In the genomic region with DNA sequence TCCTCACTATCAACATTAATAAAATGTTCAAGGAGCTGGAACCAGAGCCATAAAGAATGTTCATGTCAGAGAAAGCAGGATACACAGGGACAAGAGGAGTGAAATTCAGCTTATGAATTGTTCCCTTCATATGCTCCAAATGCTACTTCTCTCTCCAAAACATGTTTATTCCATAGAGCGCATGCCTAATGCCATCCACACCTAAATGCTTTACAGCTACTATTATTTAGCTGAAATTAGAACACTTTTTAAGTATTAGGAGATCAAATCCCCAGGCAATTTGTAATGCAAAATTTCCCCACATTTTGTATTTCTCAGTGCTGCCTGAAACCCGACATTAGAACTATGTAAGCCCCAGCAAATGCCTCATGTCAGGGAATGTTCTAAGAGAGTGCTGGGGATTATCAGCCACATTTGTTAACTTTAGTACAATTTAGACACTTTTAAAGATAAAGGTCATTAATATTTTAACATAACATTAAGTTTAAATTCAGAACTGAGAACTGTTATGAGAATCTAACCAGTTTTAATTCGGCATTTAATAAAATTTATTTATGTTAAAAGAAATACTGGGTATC, we compare ENCODE assay signal across 35 cellular contexts.
"Had no signal": no experiment of that assay in that cellular context is flagged by ENCODE, and none has a peak within 500 bp of the region (broad histone marks: within the 10 kb centered on the region; RNA-seq: fewer than 3 reads in every experiment).

No MANE protein-coding gene starts in this region.

- H3K4me3 ChIP-seq: adrenal gland, body of pancreas, breast epithelium had no signal

- H3K27ac Mint-ChIP-seq: activated B cell treated with CpG ODN at 0.5 μM for 24 hours; activated CD4-positive, alpha-beta memory T cell treated with anti-CD3 and anti-CD28 coated beads, Interleukin-2, amount 10 ng/mL, durations not matched to agents 7 days and 5 days; activated CD4-positive, alpha-beta T cell treated with anti-CD3 and anti-CD28 coated beads, Interleukin-2, amount 10 ng/mL, durations not matched to agents 24 days and 14 days; activated CD8-positive, alpha-beta memory T cell treated with anti-CD3 and anti-CD28 coated beads, Interleukin-2, amount 10 ng/mL, durations not matched to agents 7 days and 5 days; activated CD8-positive, alpha-beta T cell treated with anti-CD3 and anti-CD28 coated beads, Interleukin-2, amount 10 ng/mL, durations not matched to agents 7 days and 5 days; activated naive CD4-positive, alpha-beta T cell treated with anti-CD3 and anti-CD28 coated beads for 36 hours; activated naive CD4-positive, alpha-beta T cell treated with anti-CD3 and anti-CD28 coated beads, Interleukin-2, amount 50 U/mL, for 72 hours; activated naive CD8-positive, alpha-beta T cell treated with anti-CD3 and anti-CD28 coated beads for 36 hours; activated T-cell treated with anti-CD3 and anti-CD28 coated beads, Interleukin-2, amount 50 U/mL, for 24 hours; activated T-cell treated with anti-CD3 and anti-CD28 coated beads, Interleukin-2, amount 50 U/mL, for 72 hours; activated T-helper 1 cell treated with anti-CD3 and anti-CD28 coated beads, Interleukin-12 subunit alpha, Interleukin-12 subunit beta, Interleukin-2, Interleukin-4 antibody, amounts not matched to agents 30 ng/mL and 10 ng/mL and 1 ng/mL, durations not matched to agents 14 hours and 24 hours and 36 hours; activated T-helper 17 cell treated with anti-CD3 and anti-CD28 coated beads, Interleukin-2, amount 50 U/mL, for 72 hours; T-helper 1 cell treated with Interleukin-12 subunit alpha and Interleukin-12 subunit beta and Interleukin-4 antibody, amounts not matched to agents 30 μg/mL and 1 μg/mL, for 36 hours; T-helper 2 cell treated with Interferon-gamma antibody and Interleukin-4, amounts not matched to agents 5 μg/mL and 100 μg/mL, for 36 hours had no signal

- DNase-seq: activated B cell treated with CpG ODN at 0.5 μM for 24 hours; activated CD4-positive, alpha-beta memory T cell treated with anti-CD3 and anti-CD28 coated beads, Interleukin-2, amount 10 ng/mL, durations not matched to agents 7 days and 5 days; activated CD4-positive, alpha-beta T cell treated with anti-CD3 and anti-CD28 coated beads for 4 hours; activated CD4-positive, alpha-beta T cell treated with anti-CD3 and anti-CD28 coated beads, Interleukin-2, amount 10 ng/mL, durations not matched to agents 24 days and 14 days; activated CD4-positive, alpha-beta T cell treated with anti-CD3 and anti-CD28 coated beads, Interleukin-2, amount 50 U/mL, for 1 hour; activated CD4-positive, alpha-beta T cell treated with anti-CD3 and anti-CD28 coated beads, Interleukin-2, amount 50 U/mL, for 4 hours; activated CD4-positive, CD25-positive, alpha-beta regulatory T cell treated with anti-CD3 and anti-CD28 coated beads, Interleukin-2, amount 50 U/mL, for 72 hours; activated CD8-positive, alpha-beta memory T cell treated with anti-CD3 and anti-CD28 coated beads for 24 hours; activated CD8-positive, alpha-beta memory T cell treated with anti-CD3 and anti-CD28 coated beads, Interleukin-2, amount 10 ng/mL, durations not matched to agents 7 days and 5 days; activated CD8-positive, alpha-beta memory T cell treated with anti-CD3 and anti-CD28 coated beads, Interleukin-2, amount 50 U/mL, for 48 hours; activated CD8-positive, alpha-beta T cell treated with anti-CD3 and anti-CD28 coated beads, Interleukin-2, amount 10 ng/mL, durations not matched to agents 7 days and 5 days; activated effector memory CD4-positive, alpha-beta T cell treated with anti-CD3 and anti-CD28 coated beads, Interleukin-2, amount 50 U/mL, for 16 hours; activated gamma-delta T cell treated with Interleukin-2 at 50 U/mL for 16 hours; activated naive CD4-positive, alpha-beta T cell; activated naive CD4-positive, alpha-beta T cell treated with anti-CD3 and anti-CD28 coated beads for 36 hours; activated naive CD4-positive, alpha-beta T cell treated with anti-CD3 and anti-CD28 coated beads, Interleukin-2, amount 50 U/mL, for 16 hours; activated naive CD8-positive, alpha-beta T cell treated with anti-CD3 and anti-CD28 coated beads for 36 hours; activated T-cell treated with anti-CD3 and anti-CD28 coated beads, Interleukin-2, amount 50 U/mL, for 24 hours; activated T-cell treated with anti-CD3 and anti-CD28 coated beads, Interleukin-2, amount 50 U/mL, for 72 hours; adrenal gland; amniotic stem cell; aorta; body of pancreas; brain microvascular endothelial cell; central memory CD4-positive, alpha-beta T cell; T-helper 1 cell; T-helper 2 cell; T-helper 9 cell had no signal

- H3K4me1 ChIP-seq: adrenal gland, body of pancreas, breast epithelium had no signal

- H3K4me3 Mint-ChIP-seq: activated B cell treated with CpG ODN at 0.5 μM for 24 hours; activated CD4-positive, alpha-beta memory T cell treated with anti-CD3 and anti-CD28 coated beads, Interleukin-2, amount 10 ng/mL, durations not matched to agents 7 days and 5 days; activated CD4-positive, alpha-beta T cell treated with anti-CD3 and anti-CD28 coated beads, Interleukin-2, amount 10 ng/mL, durations not matched to agents 24 days and 14 days; activated CD8-positive, alpha-beta memory T cell treated with anti-CD3 and anti-CD28 coated beads, Interleukin-2, amount 10 ng/mL, durations not matched to agents 7 days and 5 days; activated CD8-positive, alpha-beta T cell treated with anti-CD3 and anti-CD28 coated beads, Interleukin-2, amount 10 ng/mL, durations not matched to agents 7 days and 5 days; activated naive CD4-positive, alpha-beta T cell treated with anti-CD3 and anti-CD28 coated beads for 36 hours; activated naive CD8-positive, alpha-beta T cell treated with anti-CD3 and anti-CD28 coated beads for 36 hours; activated T-cell treated with anti-CD3 and anti-CD28 coated beads, Interleukin-2, amount 50 U/mL, for 24 hours; activated T-cell treated with anti-CD3 and anti-CD28 coated beads, Interleukin-2, amount 50 U/mL, for 72 hours; activated T-helper 1 cell treated with anti-CD3 and anti-CD28 coated beads, Interleukin-12 subunit alpha, Interleukin-12 subunit beta, Interleukin-2, Interleukin-4 antibody, amounts not matched to agents 30 ng/mL and 10 ng/mL and 1 ng/mL, durations not matched to agents 14 hours and 24 hours and 36 hours; activated T-helper 17 cell treated with anti-CD3 and anti-CD28 coated beads, Interleukin-2, amount 50 U/mL, for 72 hours; T-helper 1 cell treated with Interleukin-12 subunit alpha and Interleukin-12 subunit beta and Interleukin-4 antibody, amounts not matched to agents 30 μg/mL and 1 μg/mL, for 36 hours; T-helper 2 cell treated with Interferon-gamma antibody and Interleukin-4, amounts not matched to agents 5 μg/mL and 100 μg/mL, for 36 hours had no signal

- H3K27me3 Mint-ChIP-seq: activated B cell treated with CpG ODN at 0.5 μM for 24 hours; activated CD4-positive, alpha-beta memory T cell treated with anti-CD3 and anti-CD28 coated beads, Interleukin-2, amount 10 ng/mL, durations not matched to agents 7 days and 5 days; activated CD4-positive, alpha-beta T cell treated with anti-CD3 and anti-CD28 coated beads, Interleukin-2, amount 10 ng/mL, durations not matched to agents 24 days and 14 days; activated CD8-positive, alpha-beta memory T cell treated with anti-CD3 and anti-CD28 coated beads, Interleukin-2, amount 10 ng/mL, durations not matched to agents 7 days and 5 days; activated naive CD8-positive, alpha-beta T cell treated with anti-CD3 and anti-CD28 coated beads for 36 hours; activated T-cell treated with anti-CD3 and anti-CD28 coated beads, Interleukin-2, amount 50 U/mL, for 24 hours; activated T-helper 17 cell treated with anti-CD3 and anti-CD28 coated beads, Interleukin-2, amount 50 U/mL, for 72 hours had no signal

- H3K27me3 ChIP-seq: adrenal gland, body of pancreas, brain microvascular endothelial cell, breast epithelium had no signal

- H3K36me3 Mint-ChIP-seq: activated naive CD4-positive, alpha-beta T cell treated with anti-CD3 and anti-CD28 coated beads, Interleukin-2, amount 50 U/mL, for 72 hours; activated naive CD8-positive, alpha-beta T cell treated with anti-CD3 and anti-CD28 coated beads for 36 hours had no signal

- H3K27ac ChIP-seq: adrenal gland, body of pancreas, brain microvascular endothelial cell, breast epithelium, VCaP had no signal

- H3K9me3 ChIP-seq: adrenal gland, body of pancreas, breast epithelium had no signal

- H3K9me3 Mint-ChIP-seq: activated B cell treated with CpG ODN at 0.5 μM for 24 hours; activated CD4-positive, alpha-beta memory T cell treated with anti-CD3 and anti-CD28 coated beads, Interleukin-2, amount 10 ng/mL, durations not matched to agents 7 days and 5 days; activated CD4-positive, alpha-beta T cell treated with anti-CD3 and anti-CD28 coated beads, Interleukin-2, amount 10 ng/mL, durations not matched to agents 24 days and 14 days; activated naive CD4-positive, alpha-beta T cell treated with anti-CD3 and anti-CD28 coated beads for 36 hours; activated naive CD4-positive, alpha-beta T cell treated with anti-CD3 and anti-CD28 coated beads, Interleukin-2, amount 50 U/mL, for 72 hours; activated naive CD8-positive, alpha-beta T cell treated with anti-CD3 and anti-CD28 coated beads for 36 hours; activated T-cell treated with anti-CD3 and anti-CD28 coated beads, Interleukin-2, amount 50 U/mL, for 24 hours; activated T-cell treated with anti-CD3 and anti-CD28 coated beads, Interleukin-2, amount 50 U/mL, for 72 hours; activated T-helper 1 cell treated with anti-CD3 and anti-CD28 coated beads, Interleukin-12 subunit alpha, Interleukin-12 subunit beta, Interleukin-2, Interleukin-4 antibody, amounts not matched to agents 30 ng/mL and 10 ng/mL and 1 ng/mL, durations not matched to agents 14 hours and 24 hours and 36 hours; activated T-helper 17 cell treated with anti-CD3 and anti-CD28 coated beads, Interleukin-2, amount 50 U/mL, for 72 hours; T-helper 1 cell treated with Interleukin-12 subunit alpha and Interleukin-12 subunit beta and Interleukin-4 antibody, amounts not matched to agents 30 μg/mL and 1 μg/mL, for 36 hours; T-helper 2 cell treated with Interferon-gamma antibody and Interleukin-4, amounts not matched to agents 5 μg/mL and 100 μg/mL, for 36 hours had no signal

- H3K36me3 ChIP-seq: adrenal gland, brain microvascular endothelial cell, breast epithelium had no signal

- H3K4me1 Mint-ChIP-seq: activated B cell treated with CpG ODN at 0.5 μM for 24 hours; activated CD4-positive, alpha-beta memory T cell treated with anti-CD3 and anti-CD28 coated beads, Interleukin-2, amount 10 ng/mL, durations not matched to agents 7 days and 5 days; activated CD4-positive, alpha-beta T cell treated with anti-CD3 and anti-CD28 coated beads, Interleukin-2, amount 10 ng/mL, durations not matched to agents 24 days and 14 days; activated naive CD8-positive, alpha-beta T cell treated with anti-CD3 and anti-CD28 coated beads for 36 hours had no signal
